ENCODE assay signal across 2 cellular contexts in genomic region chr7:52486267-52486666, GRCh38.
A peak's percentile ranks its signal among the peaks of the same experiment; 100 is the strongest.
TF ChIP-seq lines count a peak whose summit lies in the region.

No MANE protein-coding gene starts in this region.

TF ChIP-seq in GM23338, 12 proteins besides CTCF, POLR2A, EP300 and RAD21 (continued from another document):
- TF ChIP-seq ZNF462 (CRISPR knock-in tag; IDR thresholded peaks at IDR 0.05) (no peak), STAT1 (IDR thresholded peaks at IDR 0.05; ENCODE audit: unreplicated experiment) (no peak), EZH2phosphoT487 (IDR thresholded peaks at IDR 0.05; ENCODE audit: unreplicated experiment) (no peak)
- TF ChIP-seq, protein P1, sequence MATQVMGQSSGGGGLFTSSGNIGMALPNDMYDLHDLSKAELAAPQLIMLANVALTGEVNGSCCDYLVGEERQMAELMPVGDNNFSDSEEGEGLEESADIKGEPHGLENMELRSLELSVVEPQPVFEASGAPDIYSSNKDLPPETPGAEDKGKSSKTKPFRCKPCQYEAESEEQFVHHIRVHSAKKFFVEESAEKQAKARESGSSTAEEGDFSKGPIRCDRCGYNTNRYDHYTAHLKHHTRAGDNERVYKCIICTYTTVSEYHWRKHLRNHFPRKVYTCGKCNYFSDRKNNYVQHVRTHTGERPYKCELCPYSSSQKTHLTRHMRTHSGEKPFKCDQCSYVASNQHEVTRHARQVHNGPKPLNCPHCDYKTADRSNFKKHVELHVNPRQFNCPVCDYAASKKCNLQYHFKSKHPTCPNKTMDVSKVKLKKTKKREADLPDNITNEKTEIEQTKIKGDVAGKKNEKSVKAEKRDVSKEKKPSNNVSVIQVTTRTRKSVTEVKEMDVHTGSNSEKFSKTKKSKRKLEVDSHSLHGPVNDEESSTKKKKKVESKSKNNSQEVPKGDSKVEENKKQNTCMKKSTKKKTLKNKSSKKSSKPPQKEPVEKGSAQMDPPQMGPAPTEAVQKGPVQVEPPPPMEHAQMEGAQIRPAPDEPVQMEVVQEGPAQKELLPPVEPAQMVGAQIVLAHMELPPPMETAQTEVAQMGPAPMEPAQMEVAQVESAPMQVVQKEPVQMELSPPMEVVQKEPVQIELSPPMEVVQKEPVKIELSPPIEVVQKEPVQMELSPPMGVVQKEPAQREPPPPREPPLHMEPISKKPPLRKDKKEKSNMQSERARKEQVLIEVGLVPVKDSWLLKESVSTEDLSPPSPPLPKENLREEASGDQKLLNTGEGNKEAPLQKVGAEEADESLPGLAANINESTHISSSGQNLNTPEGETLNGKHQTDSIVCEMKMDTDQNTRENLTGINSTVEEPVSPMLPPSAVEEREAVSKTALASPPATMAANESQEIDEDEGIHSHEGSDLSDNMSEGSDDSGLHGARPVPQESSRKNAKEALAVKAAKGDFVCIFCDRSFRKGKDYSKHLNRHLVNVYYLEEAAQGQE (IDR thresholded peaks at IDR 0.05; ENCODE audit: unreplicated experiment): peak; percentile 47

TF ChIP-seq in H1, 55 proteins besides CTCF, POLR2A, EP300 and RAD21 (continued from another document):
- TF ChIP-seq, protein P2, sequence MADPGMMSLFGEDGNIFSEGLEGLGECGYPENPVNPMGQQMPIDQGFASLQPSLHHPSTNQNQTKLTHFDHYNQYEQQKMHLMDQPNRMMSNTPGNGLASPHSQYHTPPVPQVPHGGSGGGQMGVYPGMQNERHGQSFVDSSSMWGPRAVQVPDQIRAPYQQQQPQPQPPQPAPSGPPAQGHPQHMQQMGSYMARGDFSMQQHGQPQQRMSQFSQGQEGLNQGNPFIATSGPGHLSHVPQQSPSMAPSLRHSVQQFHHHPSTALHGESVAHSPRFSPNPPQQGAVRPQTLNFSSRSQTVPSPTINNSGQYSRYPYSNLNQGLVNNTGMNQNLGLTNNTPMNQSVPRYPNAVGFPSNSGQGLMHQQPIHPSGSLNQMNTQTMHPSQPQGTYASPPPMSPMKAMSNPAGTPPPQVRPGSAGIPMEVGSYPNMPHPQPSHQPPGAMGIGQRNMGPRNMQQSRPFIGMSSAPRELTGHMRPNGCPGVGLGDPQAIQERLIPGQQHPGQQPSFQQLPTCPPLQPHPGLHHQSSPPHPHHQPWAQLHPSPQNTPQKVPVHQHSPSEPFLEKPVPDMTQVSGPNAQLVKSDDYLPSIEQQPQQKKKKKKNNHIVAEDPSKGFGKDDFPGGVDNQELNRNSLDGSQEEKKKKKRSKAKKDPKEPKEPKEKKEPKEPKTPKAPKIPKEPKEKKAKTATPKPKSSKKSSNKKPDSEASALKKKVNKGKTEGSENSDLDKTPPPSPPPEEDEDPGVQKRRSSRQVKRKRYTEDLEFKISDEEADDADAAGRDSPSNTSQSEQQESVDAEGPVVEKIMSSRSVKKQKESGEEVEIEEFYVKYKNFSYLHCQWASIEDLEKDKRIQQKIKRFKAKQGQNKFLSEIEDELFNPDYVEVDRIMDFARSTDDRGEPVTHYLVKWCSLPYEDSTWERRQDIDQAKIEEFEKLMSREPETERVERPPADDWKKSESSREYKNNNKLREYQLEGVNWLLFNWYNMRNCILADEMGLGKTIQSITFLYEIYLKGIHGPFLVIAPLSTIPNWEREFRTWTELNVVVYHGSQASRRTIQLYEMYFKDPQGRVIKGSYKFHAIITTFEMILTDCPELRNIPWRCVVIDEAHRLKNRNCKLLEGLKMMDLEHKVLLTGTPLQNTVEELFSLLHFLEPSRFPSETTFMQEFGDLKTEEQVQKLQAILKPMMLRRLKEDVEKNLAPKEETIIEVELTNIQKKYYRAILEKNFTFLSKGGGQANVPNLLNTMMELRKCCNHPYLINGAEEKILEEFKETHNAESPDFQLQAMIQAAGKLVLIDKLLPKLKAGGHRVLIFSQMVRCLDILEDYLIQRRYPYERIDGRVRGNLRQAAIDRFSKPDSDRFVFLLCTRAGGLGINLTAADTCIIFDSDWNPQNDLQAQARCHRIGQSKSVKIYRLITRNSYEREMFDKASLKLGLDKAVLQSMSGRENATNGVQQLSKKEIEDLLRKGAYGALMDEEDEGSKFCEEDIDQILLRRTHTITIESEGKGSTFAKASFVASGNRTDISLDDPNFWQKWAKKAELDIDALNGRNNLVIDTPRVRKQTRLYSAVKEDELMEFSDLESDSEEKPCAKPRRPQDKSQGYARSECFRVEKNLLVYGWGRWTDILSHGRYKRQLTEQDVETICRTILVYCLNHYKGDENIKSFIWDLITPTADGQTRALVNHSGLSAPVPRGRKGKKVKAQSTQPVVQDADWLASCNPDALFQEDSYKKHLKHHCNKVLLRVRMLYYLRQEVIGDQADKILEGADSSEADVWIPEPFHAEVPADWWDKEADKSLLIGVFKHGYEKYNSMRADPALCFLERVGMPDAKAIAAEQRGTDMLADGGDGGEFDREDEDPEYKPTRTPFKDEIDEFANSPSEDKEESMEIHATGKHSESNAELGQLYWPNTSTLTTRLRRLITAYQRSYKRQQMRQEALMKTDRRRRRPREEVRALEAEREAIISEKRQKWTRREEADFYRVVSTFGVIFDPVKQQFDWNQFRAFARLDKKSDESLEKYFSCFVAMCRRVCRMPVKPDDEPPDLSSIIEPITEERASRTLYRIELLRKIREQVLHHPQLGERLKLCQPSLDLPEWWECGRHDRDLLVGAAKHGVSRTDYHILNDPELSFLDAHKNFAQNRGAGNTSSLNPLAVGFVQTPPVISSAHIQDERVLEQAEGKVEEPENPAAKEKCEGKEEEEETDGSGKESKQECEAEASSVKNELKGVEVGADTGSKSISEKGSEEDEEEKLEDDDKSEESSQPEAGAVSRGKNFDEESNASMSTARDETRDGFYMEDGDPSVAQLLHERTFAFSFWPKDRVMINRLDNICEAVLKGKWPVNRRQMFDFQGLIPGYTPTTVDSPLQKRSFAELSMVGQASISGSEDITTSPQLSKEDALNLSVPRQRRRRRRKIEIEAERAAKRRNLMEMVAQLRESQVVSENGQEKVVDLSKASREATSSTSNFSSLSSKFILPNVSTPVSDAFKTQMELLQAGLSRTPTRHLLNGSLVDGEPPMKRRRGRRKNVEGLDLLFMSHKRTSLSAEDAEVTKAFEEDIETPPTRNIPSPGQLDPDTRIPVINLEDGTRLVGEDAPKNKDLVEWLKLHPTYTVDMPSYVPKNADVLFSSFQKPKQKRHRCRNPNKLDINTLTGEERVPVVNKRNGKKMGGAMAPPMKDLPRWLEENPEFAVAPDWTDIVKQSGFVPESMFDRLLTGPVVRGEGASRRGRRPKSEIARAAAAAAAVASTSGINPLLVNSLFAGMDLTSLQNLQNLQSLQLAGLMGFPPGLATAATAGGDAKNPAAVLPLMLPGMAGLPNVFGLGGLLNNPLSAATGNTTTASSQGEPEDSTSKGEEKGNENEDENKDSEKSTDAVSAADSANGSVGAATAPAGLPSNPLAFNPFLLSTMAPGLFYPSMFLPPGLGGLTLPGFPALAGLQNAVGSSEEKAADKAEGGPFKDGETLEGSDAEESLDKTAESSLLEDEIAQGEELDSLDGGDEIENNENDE (IDR thresholded peaks at IDR 0.05; ENCODE audit: insufficient replicate concordance, low read length): no peak
- TF ChIP-seq ASH2L (IDR thresholded peaks at IDR 0.05; ENCODE audit: low read length): no peak
- TF ChIP-seq SUZ12 (IDR thresholded peaks at IDR 0.05; ENCODE audit: low read length): no peak
- no peak for TF ChIP-seq E2F6 (IDR thresholded peaks at IDR 0.05)
- no peak for TF ChIP-seq KDM4A (IDR thresholded peaks at IDR 0.05; ENCODE audit: low read depth, low read length, severe bottlenecking)
- no peak for TF ChIP-seq SP2 (IDR thresholded peaks at IDR 0.05; ENCODE audit: low read length)
- no peak for TF ChIP-seq ATF2 (IDR thresholded peaks at IDR 0.05; ENCODE audit: low read length)
- TF ChIP-seq SP4 (IDR thresholded peaks at IDR 0.05; ENCODE audit: low read length): no peak
- no peak for TF ChIP-seq CEBPB (IDR thresholded peaks at IDR 0.05; ENCODE audit: low read depth, low read length)
- no peak for TF ChIP-seq KDM5A (IDR thresholded peaks at IDR 0.05; ENCODE audit: low read length)
- TF ChIP-seq CHD1 (IDR thresholded peaks at IDR 0.05; ENCODE audit: low read depth, low read length): no peak
- no peak for TF ChIP-seq POU5F1 (IDR thresholded peaks at IDR 0.05; ENCODE audit: low read depth, low read length)
- TF ChIP-seq TEAD4 (IDR thresholded peaks at IDR 0.05; ENCODE audit: low read depth, low read length): no peak
